ENCODE assay signal across 17 cellular contexts in the genomic region with DNA sequence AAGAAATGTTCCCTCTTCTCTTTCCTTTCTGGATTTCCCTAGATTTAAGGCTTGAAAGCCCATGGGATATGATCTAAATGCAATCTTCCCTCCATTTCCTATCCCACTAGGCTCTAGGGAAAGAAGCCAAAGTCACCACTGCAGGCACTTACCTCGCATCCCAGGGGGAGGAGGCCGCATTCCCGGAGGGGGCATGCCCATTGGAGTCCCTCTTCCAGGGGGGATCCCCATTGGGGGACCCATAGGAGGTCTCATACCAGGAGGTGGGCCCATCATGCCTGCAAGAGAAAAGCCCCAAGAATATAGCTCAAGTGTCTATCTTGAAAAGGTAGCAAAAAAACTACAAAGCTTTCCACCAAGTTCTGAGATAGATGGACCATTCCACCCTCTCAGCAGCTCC. TPM values are rescaled to one million over a fixed set of nuclear protein-coding genes. Genes with fewer than 3 reads are reported as not detected.
DNase-seq lines count a peak whose midpoint lies in the region; ATAC-seq and TF ChIP-seq lines count a peak whose summit lies in the region.
"Had no signal": no experiment of that assay in that cellular context is flagged by ENCODE, and none has a peak within 500 bp of the region (broad histone marks: within the 10 kb centered on the region; RNA-seq: fewer than 3 reads in every experiment).

No MANE protein-coding gene starts in this region.

- no peak overlapping the region for H3K27ac ChIP-seq in esophagus muscularis mucosa (replicated peaks in 1 of 4)
- H3K27ac ChIP-seq: BLaER1 treated with 17β-estradiol and CSF1 and Interleukin-3, amounts not matched to agents 10 nM and 100 nM had no signal

- peak overlapping the region; percentile 29 for H3K27ac Mint-ChIP-seq in activated naive CD8-positive, alpha-beta T cell treated with anti-CD3 and anti-CD28 coated beads for 36 hours
- no peak overlapping the region for H3K27ac Mint-ChIP-seq in activated naive CD8-positive, alpha-beta T cell treated with anti-CD3 and anti-CD28 coated beads, Interleukin-2, amount 50 U/mL, for 24 hours
- peak overlapping the region; percentile 24; the same call in 1 of the 2 replicates for H3K27ac Mint-ChIP-seq in HFFc6
- H3K27ac Mint-ChIP-seq in stimulated activated naive B cell treated with anti-CD40 and anti-IgM and Interleukin-4, amounts not matched to agents 10 μg/mL and 1 μg/mL and 100 μg/mL, for 72 hours: peak overlapping the region; percentile 82
- H3K27ac Mint-ChIP-seq: B cell; CD8-positive, alpha-beta T cell had no signal

- TF ChIP-seq EP300 in esophagus muscularis mucosa (IDR thresholded peaks at IDR 0.05): no peak

- 98% methylated on average over 3 of the region's 3 CpGs for WGBS in esophagus muscularis mucosa

- peaks cover 0 to 7% (median 5%) of the 10 kb centered on the region in 4 donors for H3K4me1 ChIP-seq in esophagus muscularis mucosa

- H3K27me3 ChIP-seq in esophagus muscularis mucosa: no peaks in the 10 kb centered on the region
- H3K27me3 ChIP-seq: BLaER1 treated with 17β-estradiol and CSF1 and Interleukin-3, amounts not matched to agents 10 nM and 100 nM had no signal

- peaks cover 70 to 98% (median 85%) of the 10 kb centered on the region in 4 donors for H3K36me3 ChIP-seq in esophagus muscularis mucosa

- H3K4me3 ChIP-seq in esophagus muscularis mucosa: no peak overlapping the region
- H3K4me3 ChIP-seq: BLaER1 treated with 17β-estradiol and CSF1 and Interleukin-3, amounts not matched to agents 10 nM and 100 nM had no signal

- H3K9me3 Mint-ChIP-seq in activated naive CD8-positive, alpha-beta T cell treated with anti-CD3 and anti-CD28 coated beads for 36 hours: no peaks in the 10 kb centered on the region
- H3K9me3 Mint-ChIP-seq in activated naive CD8-positive, alpha-beta T cell treated with anti-CD3 and anti-CD28 coated beads, Interleukin-2, amount 50 U/mL, for 24 hours: no peaks in the 10 kb centered on the region
- H3K9me3 Mint-ChIP-seq in HFFc6: no peaks in the 10 kb centered on the region
- no peaks in the 10 kb centered on the region for H3K9me3 Mint-ChIP-seq in stimulated activated naive B cell treated with anti-CD40 and anti-IgM and Interleukin-4, amounts not matched to agents 10 μg/mL and 1 μg/mL and 100 μg/mL, for 72 hours
- H3K9me3 Mint-ChIP-seq: CD8-positive, alpha-beta T cell had no signal

- H3K9me3 ChIP-seq in esophagus muscularis mucosa: no peaks in the 10 kb centered on the region
- H3K9me3 ChIP-seq: BLaER1 treated with 17β-estradiol and CSF1 and Interleukin-3, amounts not matched to agents 10 nM and 100 nM had no signal

- H3K36me3 Mint-ChIP-seq in activated naive CD8-positive, alpha-beta T cell treated with anti-CD3 and anti-CD28 coated beads for 36 hours: peaks cover 72% of the 10 kb centered on the region
- H3K36me3 Mint-ChIP-seq in activated naive CD8-positive, alpha-beta T cell treated with anti-CD3 and anti-CD28 coated beads, Interleukin-2, amount 50 U/mL, for 24 hours (ENCODE audit: low read depth): peaks cover 80% of the 10 kb centered on the region
- peaks cover 69% of the 10 kb centered on the region for H3K36me3 Mint-ChIP-seq in HFFc6 (ENCODE audit: low read depth)
- peaks cover 57 to 70% of the 10 kb centered on the region in 2 donors for H3K36me3 Mint-ChIP-seq in stimulated activated naive B cell treated with anti-CD40 and anti-IgM and Interleukin-4, amounts not matched to agents 10 μg/mL and 1 μg/mL and 100 μg/mL, for 72 hours

- TF ChIP-seq CTCF in HFFc6 (IDR thresholded peaks at IDR 0.05) (no peak), esophagus muscularis mucosa (IDR thresholded peaks at IDR 0.05) (no peak)

- H3K4me3 Mint-ChIP-seq in activated naive CD8-positive, alpha-beta T cell treated with anti-CD3 and anti-CD28 coated beads for 36 hours: no peak overlapping the region
- H3K4me3 Mint-ChIP-seq in activated naive CD8-positive, alpha-beta T cell treated with anti-CD3 and anti-CD28 coated beads, Interleukin-2, amount 50 U/mL, for 24 hours: no peak overlapping the region
- no peak overlapping the region for H3K4me3 Mint-ChIP-seq in HFFc6
- no peak overlapping the region for H3K4me3 Mint-ChIP-seq in stimulated activated naive B cell treated with anti-CD40 and anti-IgM and Interleukin-4, amounts not matched to agents 10 μg/mL and 1 μg/mL and 100 μg/mL, for 72 hours
- H3K4me3 Mint-ChIP-seq: B cell; CD8-positive, alpha-beta T cell had no signal

- intact Hi-C loops in esophagus muscularis mucosa (cut with DNase I): loop anchor here (10.0 kb wide), 1 partner anchor 998 kb away; a partner anchor contains a TSS

- no peak for DNase-seq in activated naive CD8-positive, alpha-beta T cell treated with anti-CD3 and anti-CD28 coated beads for 36 hours
- DNase-seq in activated naive CD8-positive, alpha-beta T cell treated with anti-CD3 and anti-CD28 coated beads, Interleukin-2, amount 50 U/mL, for 24 hours: no peak
- DNase-seq in HFFc6: no peak
- peak; percentile 72 for DNase-seq in esophagus muscularis mucosa (ENCODE audit: extremely low spot score)
- no peak for DNase-seq in stimulated activated naive B cell treated with anti-CD40 and anti-IgM and Interleukin-4, amounts not matched to agents 10 μg/mL and 1 μg/mL and 100 μg/mL, for 72 hours
- DNase-seq in NOMO-1 (lab: John Stamatoyannopoulos, UW; ENCODE audit: unreplicated experiment in 2 of 2): no peak
- DNase-seq: Calu3; CD8-positive, alpha-beta T cell; DMS53; DND-41; EL; GOT3; H7 had no signal

- no peak for TF ChIP-seq POLR2A in esophagus muscularis mucosa (IDR thresholded peaks at IDR 0.05; ENCODE audit: low read depth)

- ATAC-seq in activated naive CD8-positive, alpha-beta T cell treated with anti-CD3 and anti-CD28 coated beads, Interleukin-2, amount 50 U/mL, for 24 hours: no peak
- no peak for ATAC-seq in stimulated activated naive B cell treated with anti-CD40 and anti-IgM and Interleukin-4, amounts not matched to agents 10 μg/mL and 1 μg/mL and 100 μg/mL, for 72 hours (replicated peaks)
- no peak for ATAC-seq in GM21717 (IDR thresholded peaks at IDR 0.05; ENCODE audit: unreplicated experiment)
- ATAC-seq: CD8-positive, alpha-beta T cell; HCT116 had no signal

- peaks cover 25% of the 10 kb centered on the region for H3K4me1 Mint-ChIP-seq in activated naive CD8-positive, alpha-beta T cell treated with anti-CD3 and anti-CD28 coated beads for 36 hours
- H3K4me1 Mint-ChIP-seq in activated naive CD8-positive, alpha-beta T cell treated with anti-CD3 and anti-CD28 coated beads, Interleukin-2, amount 50 U/mL, for 24 hours: peaks cover 25% of the 10 kb centered on the region
- H3K4me1 Mint-ChIP-seq in HFFc6 (ENCODE audit: low read depth): peaks cover 43% of the 10 kb centered on the region
- peaks cover 12 to 28% of the 10 kb centered on the region in 2 donors for H3K4me1 Mint-ChIP-seq in stimulated activated naive B cell treated with anti-CD40 and anti-IgM and Interleukin-4, amounts not matched to agents 10 μg/mL and 1 μg/mL and 100 μg/mL, for 72 hours

- no peaks in the 10 kb centered on the region for H3K27me3 Mint-ChIP-seq in activated naive CD8-positive, alpha-beta T cell treated with anti-CD3 and anti-CD28 coated beads for 36 hours
- no peaks in the 10 kb centered on the region for H3K27me3 Mint-ChIP-seq in activated naive CD8-positive, alpha-beta T cell treated with anti-CD3 and anti-CD28 coated beads, Interleukin-2, amount 50 U/mL, for 24 hours
- H3K27me3 Mint-ChIP-seq in HFFc6 (ENCODE audit: insufficient read depth): no peaks in the 10 kb centered on the region; the same call in none of the 2 replicates
- H3K27me3 Mint-ChIP-seq in stimulated activated naive B cell treated with anti-CD40 and anti-IgM and Interleukin-4, amounts not matched to agents 10 μg/mL and 1 μg/mL and 100 μg/mL, for 72 hours: no peaks in the 10 kb centered on the region
- H3K27me3 Mint-ChIP-seq: B cell had no signal

RNA-seq across cellular contexts. Expression of a gene that starts 8.1 kb away (rescaled TPM):
- total RNA-seq in activated naive CD8-positive, alpha-beta T cell treated with anti-CD3 and anti-CD28 coated beads for 36 hours: 100 to 1,000 TPM; 481 to 500 TPM
- 100 to 1,000 TPM; 155 to 240 (median 208) TPM for total RNA-seq in HFFc6 (2021; fragmentation: NEBNext Ultra II Directional; extraction: Animal tissue kit (Norgen Biotek cat#: 25700))
- 100 to 1,000 TPM; 127 to 258 (median 216) TPM for total RNA-seq in esophagus muscularis mucosa

RNA-seq across cellular contexts. Expression of a gene that starts 46.2 kb away (rescaled TPM):
- total RNA-seq in activated naive CD8-positive, alpha-beta T cell treated with anti-CD3 and anti-CD28 coated beads for 36 hours: 10 to 100 TPM in 1 of 2 experiments, 1 to 10 TPM in 1; 8.8 to 10.4 TPM
- total RNA-seq in HFFc6 (2021; fragmentation: NEBNext Ultra II Directional; extraction: Animal tissue kit (Norgen Biotek cat#: 25700)): 1 to 10 TPM; 6.4 to 9.4 (median 8.8) TPM
- total RNA-seq in esophagus muscularis mucosa: 10 to 100 TPM in 3 of 4 donors, 1 to 10 TPM in 1; 9.9 to 19.5 (median 16.1) TPM
